In the genomic region with DNA sequence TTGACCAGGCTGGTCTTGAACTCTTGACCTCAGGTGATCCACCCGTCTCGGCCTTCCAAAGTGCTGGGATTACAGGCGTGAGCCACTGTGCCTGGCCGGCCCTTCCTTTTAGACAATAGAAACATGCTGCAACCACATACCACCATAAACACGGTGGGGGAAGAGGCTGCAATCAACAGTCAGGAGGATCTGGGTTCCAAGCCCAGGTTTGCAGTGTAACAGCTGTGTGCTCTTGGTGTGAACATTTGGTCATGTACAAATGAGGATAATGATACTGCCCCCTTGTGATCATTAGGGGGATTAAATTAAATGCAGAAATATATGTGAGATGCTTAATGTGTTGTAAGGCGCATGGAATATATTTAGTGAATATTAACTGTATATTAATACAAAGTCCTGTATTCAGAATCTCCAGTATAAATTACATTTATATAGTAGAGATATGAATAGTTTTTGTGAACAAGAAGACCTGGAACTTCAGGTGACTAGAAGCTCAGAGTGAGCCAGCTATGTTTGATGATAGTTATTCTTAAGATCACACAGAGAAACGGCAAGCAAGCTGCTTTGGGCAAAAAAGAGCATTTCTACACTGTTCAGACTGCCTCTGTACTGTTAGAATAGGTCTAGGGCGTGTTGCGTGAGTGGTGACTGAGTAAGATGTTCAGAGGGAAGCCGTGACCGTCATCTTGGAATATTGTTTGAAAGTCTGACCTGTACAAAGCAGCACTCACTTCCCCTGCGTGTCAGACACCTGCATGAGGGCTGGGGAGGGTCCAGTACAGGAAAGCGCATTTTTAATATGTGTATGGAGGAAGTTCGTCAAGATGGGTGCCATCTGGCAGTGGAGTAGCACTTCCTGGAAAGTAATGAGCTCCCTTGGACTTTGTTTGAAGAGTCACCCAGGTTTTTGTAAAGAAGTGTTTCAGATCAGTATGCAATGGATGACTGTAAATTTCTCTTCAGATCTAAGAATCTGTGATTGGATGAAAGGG, we compare ENCODE assay signal across 8 cellular contexts.
DNase-seq lines count a peak whose midpoint lies in the region; ATAC-seq and TF ChIP-seq lines count a peak whose summit lies in the region.

No MANE protein-coding gene starts in this region.

- no peaks in the 10 kb centered on the region for H3K9me3 ChIP-seq in osteoblast (ENCODE audit: low read depth, low read length)

- CTCF ChIA-PET in GM10248 (lab: Yijun Ruan, JAX), result interaction anchor here (0.7 to 3.5 kb wide), 44 partner anchors 7 to 439 kb away, joined by 3 to 36 read pairs (median 4); no protein-coding TSS in a partner anchor

- H3K4me1 ChIP-seq in osteoblast (ENCODE audit: insufficient read depth, low read length), result peaks cover 17% of the 10 kb centered on the region

- no peaks in the 10 kb centered on the region for H3K36me3 ChIP-seq in osteoblast (ENCODE audit: insufficient read depth, low read length)

- peaks cover 65% of the 10 kb centered on the region for H3K79me2 ChIP-seq in osteoblast (ENCODE audit: insufficient read depth, low read length)

- no peak overlapping the region for H3K4me2 ChIP-seq in osteoblast (ENCODE audit: insufficient read depth, low read length)

- peak overlapping the region; percentile 16 for H3K27ac ChIP-seq in epithelial cell of prostate
- no peak overlapping the region for H3K27ac ChIP-seq in osteoblast (ENCODE audit: low read depth, low read length)

- POLR2A ChIA-PET in GM10248 (lab: Yijun Ruan, JAX), result no interaction called here

- H3K27me3 ChIP-seq in osteoblast (ENCODE audit: insufficient read depth, low read length), result no peaks in the 10 kb centered on the region

- H4K20me1 ChIP-seq in osteoblast (ENCODE audit: insufficient read depth, low read length), result no peaks in the 10 kb centered on the region

- TF ChIP-seq CTCF in AG10803 (conservative IDR thresholded peaks at IDR 0.05; ENCODE audit: low read length) (peak; percentile 56), GM10248 (IDR thresholded peaks at IDR 0.05; ENCODE audit: control extremely low read depth, extremely low read depth, low read depth, missing control alignments) (peak; percentile 52), osteoblast (IDR thresholded peaks at IDR 0.05; ENCODE audit: extremely low read depth, low read depth, low read length) (peak; percentile 65)

- no peak overlapping the region for H3K4me3 ChIP-seq in AG10803 (ENCODE audit: low read length)
- no peak overlapping the region for H3K4me3 ChIP-seq in osteoblast (ENCODE audit: insufficient read depth, low read length)

- ATAC-seq in HG03565 (IDR thresholded peaks at IDR 0.05; ENCODE audit: unreplicated experiment) (peak; percentile 68), HG02610 (IDR thresholded peaks at IDR 0.05; ENCODE audit: unreplicated experiment) (no peak)

- H2AFZ ChIP-seq in osteoblast (ENCODE audit: low read length), result no peak overlapping the region

- peak; percentile 74 for DNase-seq in AG10803 (ENCODE audit: low read depth)
- DNase-seq in GM10248 (ENCODE audit: extremely low spot score), result peak; percentile 58
- peak; percentile 58 for DNase-seq in RPMI7951 (ENCODE audit: low read depth)
- no peak for DNase-seq in epithelial cell of prostate (ENCODE audit: low read depth, low spot score)
- no peak for DNase-seq in osteoblast (ENCODE audit: insufficient read length, low spot score, missing footprints)
- no peak for DNase-seq in stimulated activated CD4-positive, alpha-beta T cell treated with anti-CD3 and anti-CD28 coated beads, Interleukin-12 subunit alpha, Interleukin-12 subunit beta, amount 100 ng/mL, for 4 hours

Comparison
In these comparisons a context has a peak if more than half of its experiments do, and no peak if none do; other contexts are left out.
1. DNase-seq: peak in AG10803 (single experiment), GM10248 (single experiment) and RPMI7951 (single experiment); none in epithelial cell of prostate (single experiment), osteoblast (single experiment) and stimulated activated CD4-positive, alpha-beta T cell treated with anti-CD3 and anti-CD28 coated beads, Interleukin-12 subunit alpha, Interleukin-12 subunit beta, amount 100 ng/mL, for 4 hours (single experiment).
2. Peak in every context shown above with its lines, with median percentiles within 50 percentile points of each other: CTCF ChIP-seq.